8 cellular contexts compared by ENCODE assay signal in the genomic region with DNA sequence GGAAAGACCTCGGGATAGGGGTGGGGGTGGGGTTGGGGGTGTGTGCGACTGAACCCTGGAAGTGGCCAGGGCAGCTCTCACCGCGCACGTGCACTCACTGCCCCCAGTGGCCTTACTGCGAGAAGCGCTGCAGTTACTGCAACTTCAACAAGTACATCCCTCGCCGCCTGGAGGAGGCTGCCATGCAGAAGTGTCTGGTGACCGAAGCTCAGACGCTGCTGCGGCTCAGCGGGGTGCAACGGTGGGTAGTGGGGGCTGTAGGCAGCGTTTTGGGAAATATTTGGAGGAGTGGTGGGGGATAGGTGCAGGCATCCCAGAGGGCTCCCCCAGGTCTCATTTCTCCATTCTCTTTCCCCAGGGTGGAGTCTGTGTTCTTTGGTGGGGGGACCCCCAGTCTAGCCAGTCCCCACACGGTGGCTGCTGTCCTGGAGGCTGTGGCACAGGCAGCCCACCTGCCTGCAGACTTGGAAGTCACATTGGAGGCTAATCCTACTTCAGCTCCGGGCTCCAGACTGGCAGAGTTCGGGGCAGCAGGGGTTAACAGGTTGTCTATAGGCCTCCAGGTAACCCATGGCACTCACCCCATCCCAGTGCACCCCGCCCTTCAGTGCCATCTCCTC. TPM values are rescaled to one million over a fixed set of nuclear protein-coding genes. Genes with fewer than 3 reads are reported as not detected.
DNase-seq lines count a peak whose midpoint lies in the region; ATAC-seq, FAIRE-seq and TF ChIP-seq lines count a peak whose summit lies in the region.

No MANE protein-coding gene starts in this region.

- peaks cover 18% of the 10 kb centered on the region for H3K79me2 ChIP-seq in GM23248 (ENCODE audit: insufficient read depth)

- H3K4me2 ChIP-seq in GM23248 (ENCODE audit: unreplicated experiment): peak overlapping the region; percentile 91

- ATAC-seq in HG02678 (IDR thresholded peaks at IDR 0.05; ENCODE audit: unreplicated experiment): no peak

- peak overlapping the region; percentile 87 for H2AFZ ChIP-seq in GM23248

- FAIRE-seq in bronchial epithelial cell (lab: Jason Lieb, UNC): no peak

- WGBS in GM23248 (ENCODE audit: low coverage in 1 of 2, low lambda C conversion rate in 2 of 2, missing lambda C conversion rate in 2 of 2), 2 experiments: 21 to 23% methylated on average over 16 to 19 of the region's 19 CpGs

- TF ChIP-seq CTCF in WI38 (IDR thresholded peaks at IDR 0.05; ENCODE audit: low read depth, low read length) (peak; percentile 42), bronchial epithelial cell (IDR thresholded peaks at IDR 0.05; ENCODE audit: insufficient read depth, low read length, severe bottlenecking) (peak; percentile 79)

- H3K27ac ChIP-seq in GM23248: peak overlapping the region; percentile 67

- in situ Hi-C loops in GM23248 (cut with MboI): loop anchor here (25.0 kb wide), 1 partner anchor 108 kb away; no protein-coding TSS in a partner anchor

- peaks cover 8% of the 10 kb centered on the region for H3K4me1 ChIP-seq in GM23248 (ENCODE audit: insufficient read depth)

- H3K9ac ChIP-seq in GM23248: peak overlapping the region; percentile 82

- H4K20me1 ChIP-seq in GM23248 (ENCODE audit: insufficient read depth): no peaks in the 10 kb centered on the region

- no peaks in the 10 kb centered on the region for H3K9me3 ChIP-seq in GM23248 (ENCODE audit: low read depth)

- no peaks in the 10 kb centered on the region for H3K9me2 ChIP-seq in GM23248 (ENCODE audit: insufficient read depth)

- H3K27me3 ChIP-seq in GM23248 (replicated peaks; ENCODE audit: insufficient read depth) (no peaks in the 10 kb centered on the region), bronchial epithelial cell (ENCODE audit: control insufficient read depth, insufficient read depth, low read length) (no peaks in the 10 kb centered on the region)

- H3F3A ChIP-seq in GM23248 (ENCODE audit: insufficient read depth): peaks cover 33% of the 10 kb centered on the region

- H3K36me3 ChIP-seq in GM23248 (ENCODE audit: low read depth): no peaks in the 10 kb centered on the region
- peaks cover 11% of the 10 kb centered on the region for H3K36me3 ChIP-seq in bronchial epithelial cell (ENCODE audit: control insufficient read depth, insufficient read depth, low read length)

- peak overlapping the region; percentile 88 for H3K4me3 ChIP-seq in GM23248
- H3K4me3 ChIP-seq in WI38 (ENCODE audit: low read depth, low read length): peak overlapping the region; percentile 66
- H3K4me3 ChIP-seq in bronchial epithelial cell (ENCODE audit: low read depth, low read length): peak overlapping the region; percentile 48

- DNase-seq in Ammon's horn (ENCODE audit: low spot score) (peak; percentile 64), GM23248 (peak; percentile 93), NCI-H2171 treated with DMSO at 0.1 percent for 48 hours (lab: John Stamatoyannopoulos, UW) (peak; percentile 76), bronchial epithelial cell (ENCODE audit: low read depth) (peak; percentile 41), inferior parietal cortex (ENCODE audit: extremely low spot score) (peak; percentile 32)
- DNase-seq in stimulated activated CD4-positive, alpha-beta T cell treated with anti-CD3 and anti-CD28 coated beads, Interleukin-15, amount 100 ng/mL, for 1 hour (ENCODE audit: low read depth in 1 of 2, low spot score in 1 of 2): peak; percentile 33 to 47

RNA-seq across cellular contexts. Expression of gene RSAD1, which starts 1.0 kb away (rescaled TPM):
- 19.3 and 19.8 TPM in 2 replicates for total RNA-seq in GM23248 (2014; rRNA removed; shearing (Covaris generic))
- polyA plus RNA-seq in GM23248 (2016; fragmentation: Nextera tagmentation; extraction: Ambion mirVana): 22.4 and 23.9 TPM in 2 replicates
- total RNA-seq in bronchial epithelial cell: 11.5 and 14.2 TPM in 2 replicates

RNA-seq across cellular contexts. Expression of gene CHAD, which starts 11.0 kb away (rescaled TPM):
- not detected in 2 replicates for total RNA-seq in GM23248 (2014; rRNA removed; shearing (Covaris generic))
- polyA plus RNA-seq in GM23248 (2016; fragmentation: Nextera tagmentation; extraction: Ambion mirVana): not detected in 2 replicates
- not detected in 2 replicates for total RNA-seq in bronchial epithelial cell

RNA-seq across cellular contexts. Expression of gene MYCBPAP, which starts 28.6 kb away (rescaled TPM):
- 0.32 and 0.89 TPM in 2 replicates for total RNA-seq in GM23248 (2014; rRNA removed; shearing (Covaris generic))
- 0.79 and 1.4 TPM in 2 replicates for polyA plus RNA-seq in GM23248 (2016; fragmentation: Nextera tagmentation; extraction: Ambion mirVana)
- 0.13 and 0.26 TPM in 2 replicates for total RNA-seq in bronchial epithelial cell

RNA-seq across cellular contexts. Expression of gene EPN3, which starts 52.9 kb away (rescaled TPM):
- total RNA-seq in GM23248 (2014; rRNA removed; shearing (Covaris generic)): not detected in 2 replicates
- 0.13 TPM in 1 of 2 replicates, not detected in the other for polyA plus RNA-seq in GM23248 (2016; fragmentation: Nextera tagmentation; extraction: Ambion mirVana)
- total RNA-seq in bronchial epithelial cell: 2.9 and 10.9 TPM in 2 replicates

RNA-seq across cellular contexts. Expression of gene ACSF2, which starts 53.6 kb away (rescaled TPM):
- 8.6 and 18.7 TPM in 2 replicates for total RNA-seq in GM23248 (2014; rRNA removed; shearing (Covaris generic))
- polyA plus RNA-seq in GM23248 (2016; fragmentation: Nextera tagmentation; extraction: Ambion mirVana): 3.2 and 3.7 TPM in 2 replicates
- 14.7 and 16.6 TPM in 2 replicates for total RNA-seq in bronchial epithelial cell

Comparison
In these comparisons a context has a peak if more than half of its experiments do, and no peak if none do; other contexts are left out.
1. DNase-seq: peak in every context shown above with its lines; median percentile 93 in GM23248; 76 in NCI-H2171 treated with DMSO at 0.1 percent for 48 hours; 64 in Ammon's horn; 41 in bronchial epithelial cell; 40 in stimulated activated CD4-positive, alpha-beta T cell treated with anti-CD3 and anti-CD28 coated beads, Interleukin-15, amount 100 ng/mL, for 1 hour; 32 in inferior parietal cortex.